Comparison of ENCODE assay signal across 8 cellular contexts in genomic region chr17:31535581-31535981, GRCh38.
DNase-seq lines count a peak whose midpoint lies in the region; ATAC-seq lines count a peak whose summit lies in the region.

No MANE protein-coding gene starts in this region.

- H3K4me3 Mint-ChIP-seq in T-helper 17 cell: no peak overlapping the region

- H3K9me3 ChIP-seq in T-helper 17 cell (ENCODE audit: control insufficient read depth, low read length, poor library complexity, severe bottlenecking): no peaks in the 10 kb centered on the region

- ATAC-seq in GM19043 (IDR thresholded peaks at IDR 0.05; ENCODE audit: low read depth, unreplicated experiment): peak; percentile 77
- ATAC-seq in HG03045 (IDR thresholded peaks at IDR 0.05; ENCODE audit: unreplicated experiment): peak; percentile 84
- peak; percentile 73 for ATAC-seq in T-helper 17 cell

- no peaks in the 10 kb centered on the region for H3K27me3 Mint-ChIP-seq in T-helper 17 cell

- H3K36me3 Mint-ChIP-seq in T-helper 17 cell (ENCODE audit: low read depth): peaks cover 2% of the 10 kb centered on the region

- H3K4me1 Mint-ChIP-seq in T-helper 17 cell: peaks cover 14% of the 10 kb centered on the region

- H3K27ac Mint-ChIP-seq in T-helper 17 cell: peak overlapping the region; percentile 72

- peak; percentile 27 for DNase-seq in COR-L47 (lab: John Stamatoyannopoulos, UW)
- no peak for DNase-seq in T-helper 17 cell
- DNase-seq in NOMO-1 treated with DMSO at 0.1 percent for 48 hours (lab: John Stamatoyannopoulos, UW; ENCODE audit: unreplicated experiment): no peak
- no peak for DNase-seq in SW480 (ENCODE audit: low spot score)
- no peak for DNase-seq in T1000 (lab: John Stamatoyannopoulos, UW)
- no peak for DNase-seq in caudate nucleus (lab: John Stamatoyannopoulos, UW)

- H3K27ac ChIP-seq in caudate nucleus (ENCODE audit: low read depth, low read length): no peak overlapping the region
